ENCODE assay signal across 20 cellular contexts in genomic region chrX:155237719-155238118, GRCh38. TPM values are rescaled to one million over a fixed set of nuclear protein-coding genes. Genes with fewer than 3 reads are reported as not detected.
"Had no signal": no experiment of that assay in that cellular context is flagged by ENCODE, and none has a peak within 500 bp of the region (broad histone marks: within the 10 kb centered on the region; RNA-seq: fewer than 3 reads in every experiment).

No MANE protein-coding gene starts in this region.

- H3K4me1 ChIP-seq: esophagus squamous epithelium, gastroesophageal sphincter, left ventricle myocardium inferior, lower lobe of right lung, psoas muscle, tibial artery, upper lobe of right lung, vagina had no signal

- DNase-seq: esophagus squamous epithelium; foreskin fibroblast; immature natural killer cell; left cardiac atrium; left ventricle myocardium inferior; lower lobe of right lung; mesenchymal stem cell; midbrain; occipital lobe; psoas muscle; stimulated activated naive CD8-positive, alpha-beta T cell treated with anti-CD3 and anti-CD28 coated beads, Interleukin-15, Interleukin-2, amounts not matched to agents 100 U/mL and 50 U/mL, for 24 hours; tibial artery; upper lobe of right lung had no signal

- H3K27ac ChIP-seq: esophagus squamous epithelium, gastroesophageal sphincter, left ventricle myocardium inferior, lower lobe of right lung, psoas muscle, skin epidermis, tibial artery, upper lobe of right lung, vagina had no signal

- H3K4me3 Mint-ChIP-seq: dendritic cell treated with granulocyte-macrophage colony-stimulating factor and Interleukin-4, amounts not matched to agents 40 ng/mL and 50 ng/mL, for 4 days; immature natural killer cell; natural killer cell treated with Interleukin-12 subunit alpha and Interleukin-12 subunit beta and Interleukin-15 and Interleukin-18, amount 100 ng/mL, for 72 hours had no signal

- H3K9me3 Mint-ChIP-seq: dendritic cell treated with granulocyte-macrophage colony-stimulating factor and Interleukin-4, amounts not matched to agents 40 ng/mL and 50 ng/mL, for 4 days; immature natural killer cell; natural killer cell treated with Interleukin-12 subunit alpha and Interleukin-12 subunit beta and Interleukin-15 and Interleukin-18, amount 100 ng/mL, for 72 hours had no signal

- H3K27me3 Mint-ChIP-seq: dendritic cell treated with granulocyte-macrophage colony-stimulating factor and Interleukin-4, amounts not matched to agents 40 ng/mL and 50 ng/mL, for 4 days; natural killer cell treated with Interleukin-12 subunit alpha and Interleukin-12 subunit beta and Interleukin-15 and Interleukin-18, amount 100 ng/mL, for 72 hours had no signal

- H3K27ac Mint-ChIP-seq: dendritic cell treated with granulocyte-macrophage colony-stimulating factor and Interleukin-4, amounts not matched to agents 40 ng/mL and 50 ng/mL, for 4 days; natural killer cell treated with Interleukin-12 subunit alpha and Interleukin-12 subunit beta and Interleukin-15 and Interleukin-18, amount 100 ng/mL, for 72 hours had no signal

- ATAC-seq: gastroesophageal sphincter; left cardiac atrium; lower lobe of right lung; natural killer cell treated with Interleukin-12 subunit alpha and Interleukin-12 subunit beta and Interleukin-15 and Interleukin-18, amount 100 ng/mL, for 72 hours; psoas muscle; sciatic nerve; stimulated activated naive CD8-positive, alpha-beta T cell treated with anti-CD3 and anti-CD28 coated beads, Interleukin-15, Interleukin-2, amounts not matched to agents 100 U/mL and 50 U/mL, for 24 hours; upper lobe of right lung had no signal

- H3K9me3 ChIP-seq: esophagus squamous epithelium, gastroesophageal sphincter, left ventricle myocardium inferior, lower lobe of right lung, psoas muscle, tibial artery, upper lobe of right lung, vagina had no signal

- H3K27me3 ChIP-seq: esophagus squamous epithelium, gastroesophageal sphincter, tibial artery, upper lobe of right lung, vagina had no signal

- H3K4me3 ChIP-seq: esophagus squamous epithelium, gastroesophageal sphincter, left ventricle myocardium inferior, lower lobe of right lung, psoas muscle, skin epidermis, tibial artery, upper lobe of right lung, vagina had no signal

- H3K36me3 ChIP-seq: vagina had no signal

RNA-seq across cellular contexts. Expression of gene RAB39B, which starts 26.6 kb away (rescaled TPM):
- total RNA-seq: epithelial cell of proximal tubule, psoas muscle had no signal
